10 cellular contexts compared by ENCODE assay signal in genomic region chr16:72939247-72939646, GRCh38.
A peak's percentile ranks its signal among the peaks of the same experiment; 100 is the strongest.
DNase-seq lines count a peak whose midpoint lies in the region; TF ChIP-seq lines count a peak whose summit lies in the region.
"Had no signal": no experiment of that assay in that cellular context is flagged by ENCODE, and none has a peak within 500 bp of the region (broad histone marks: within the 10 kb centered on the region; RNA-seq: fewer than 3 reads in every experiment).

No MANE protein-coding gene starts in this region.

- H3K36me3 ChIP-seq in stomach smooth muscle (ENCODE audit: control insufficient read depth in 2 of 2, insufficient read depth in 2 of 2, low read length in 2 of 2), result peaks cover 0 to 5% of the 10 kb centered on the region in 2 donors
- no peaks in the 10 kb centered on the region for H3K36me3 ChIP-seq in MM.1S (replicated peaks; ENCODE audit: insufficient read depth, low read length)

- H3K79me2 ChIP-seq in MM.1S (ENCODE audit: low read length), result no peaks in the 10 kb centered on the region

- no peaks in the 10 kb centered on the region for H4K20me1 ChIP-seq in MM.1S (ENCODE audit: insufficient read depth, low read length)

- peak overlapping the region in 1 of 2 donors; percentile 63 for H3K4me3 ChIP-seq in stomach smooth muscle (ENCODE audit: low read length in 2 of 2)
- H3K4me3 ChIP-seq in MM.1S (ENCODE audit: low read length), result no peak overlapping the region

- no peak for TF ChIP-seq CTCF in MM.1S (IDR thresholded peaks at IDR 0.05; ENCODE audit: low read length)

- in situ Hi-C loops in G401 (cut with HindIII; ENCODE audit: low sequenced_read_pairs), result no loop called here

- H3K9ac ChIP-seq in stomach smooth muscle (ENCODE audit: low read length in 2 of 2), result peak overlapping the region in 1 of 2 donors; percentile 35
- H3K9ac ChIP-seq in MM.1S (ENCODE audit: low read length), result no peak overlapping the region

- H3K4me1 ChIP-seq in stomach smooth muscle (ENCODE audit: control insufficient read depth, insufficient read depth, low read length), result peaks cover 40% of the 10 kb centered on the region
- H3K4me1 ChIP-seq in MM.1S (ENCODE audit: low read length), result no peaks in the 10 kb centered on the region

- H3K27ac ChIP-seq in cingulate gyrus (ENCODE audit: low read depth, low read length), result peak overlapping the region; percentile 71
- peak overlapping the region; percentile 27 for H3K27ac ChIP-seq in layer of hippocampus (ENCODE audit: low read depth, low read length)
- peak overlapping the region; percentile 55 for H3K27ac ChIP-seq in stomach smooth muscle (ENCODE audit: low read length)
- H3K27ac ChIP-seq in MM.1S (ENCODE audit: low read length), result no peak overlapping the region
- H3K27ac ChIP-seq: HL-60 had no signal

- H3K9me2 ChIP-seq in MM.1S (replicated peaks; ENCODE audit: insufficient read depth, low read length), result no peaks in the 10 kb centered on the region

- no peaks in the 10 kb centered on the region for H3K27me3 ChIP-seq in layer of hippocampus (ENCODE audit: control insufficient read depth, insufficient read depth, low read length)
- no peaks in the 10 kb centered on the region for H3K27me3 ChIP-seq in stomach smooth muscle (ENCODE audit: control insufficient read depth in 1 of 2, insufficient read depth in 2 of 2, low read length in 2 of 2)
- no peaks in the 10 kb centered on the region for H3K27me3 ChIP-seq in MM.1S (replicated peaks; ENCODE audit: insufficient read depth, low read length)

- no peak overlapping the region for H3K4me2 ChIP-seq in MM.1S (ENCODE audit: low read depth, low read length)

- no peak overlapping the region for H2AFZ ChIP-seq in MM.1S (ENCODE audit: low read length)

- no peaks in the 10 kb centered on the region for H3K9me3 ChIP-seq in stomach smooth muscle (ENCODE audit: control insufficient read depth in 2 of 2, low read length in 2 of 2)
- no peaks in the 10 kb centered on the region for H3K9me3 ChIP-seq in MM.1S (replicated peaks; ENCODE audit: insufficient read depth, low read length)

- peak; percentile 39 for DNase-seq in H4 (ENCODE audit: low spot score)
- no peak for DNase-seq in T-helper 9 cell
- DNase-seq in MM.1S, result no peak
- DNase-seq in G401 (ENCODE audit: low spot score), result no peak
- DNase-seq in islet precursor cell, result no peak
- DNase-seq: activated naive CD8-positive, alpha-beta T cell treated with anti-CD3 and anti-CD28 coated beads, Interleukin-2, amount 10 ng/mL, durations not matched to agents 7 days and 5 days had no signal

- no peaks in the 10 kb centered on the region for H3F3A ChIP-seq in MM.1S (ENCODE audit: insufficient read depth, low read length)
